19 cellular contexts compared by ENCODE assay signal in the genomic region with DNA sequence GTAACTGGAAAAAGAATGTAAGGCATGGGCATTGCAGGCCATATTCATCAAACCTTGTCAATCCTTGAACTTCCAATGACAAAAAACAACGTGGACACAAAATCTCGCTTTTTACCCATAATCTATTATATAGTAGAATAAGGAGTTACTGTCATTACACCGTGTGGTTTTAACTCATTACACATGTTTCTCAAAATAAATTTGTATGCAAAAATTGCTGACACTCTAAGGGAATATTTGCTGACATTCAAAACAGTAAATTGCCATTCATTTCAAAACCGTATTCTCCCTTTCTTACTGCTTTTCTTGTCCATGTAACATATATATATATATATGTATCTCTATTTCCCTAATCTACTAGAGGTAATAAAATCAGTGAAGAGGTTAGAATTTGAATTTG.
"Had no signal": no experiment of that assay in that cellular context is flagged by ENCODE, and none has a peak within 500 bp of the region (broad histone marks: within the 10 kb centered on the region; RNA-seq: fewer than 3 reads in every experiment).

No MANE protein-coding gene starts in this region.

- H3K9me3 ChIP-seq: ovary, sigmoid colon, spleen, transverse colon, upper lobe of left lung, vagina had no signal

- ATAC-seq: natural killer cell; stimulated activated effector memory CD8-positive, alpha-beta T cell treated with anti-CD3 and anti-CD28 coated beads, Interleukin-12 subunit alpha, Interleukin-12 subunit beta, amount 100 ng/mL, for 72 hours had no signal

- DNase-seq: hippocampal formation; kidney glomerular epithelial cell; left cardiac atrium; mesendoderm; naive B cell; natural killer cell; ovary; right cardiac atrium; sigmoid colon; spleen; stimulated activated CD4-positive, alpha-beta T cell treated with anti-CD3 and anti-CD28 coated beads, Interleukin-4, amount 100 ng/mL, for 24 hours; stimulated activated naive CD4-positive, alpha-beta T cell; transverse colon; upper lobe of left lung had no signal

- H3K27ac ChIP-seq: ovary, spleen, upper lobe of left lung, vagina had no signal

- FAIRE-seq: keratinocyte, small intestine had no signal

- H3K36me3 ChIP-seq: ovary, sigmoid colon, spleen, transverse colon, upper lobe of left lung, vagina had no signal

- H3K4me3 ChIP-seq: lung, ovary, sigmoid colon, spleen, transverse colon, upper lobe of left lung, vagina had no signal

- H3K27me3 ChIP-seq: ovary, sigmoid colon, upper lobe of left lung, vagina had no signal
